ENCODE assay signal across 8 cellular contexts in genomic region chr17:7405413-7405881, GRCh38.
A peak's percentile ranks its signal among the peaks of the same experiment; 100 is the strongest.
DNase-seq lines count a peak whose midpoint lies in the region; ATAC-seq and TF ChIP-seq lines count a peak whose summit lies in the region.

No MANE protein-coding gene starts in this region.

- TF ChIP-seq CTCF in fibroblast of pulmonary artery (IDR thresholded peaks at IDR 0.05; ENCODE audit: low read length, missing control alignments) = no peak

- H3K36me3 ChIP-seq in SK-N-MC (ENCODE audit: insufficient read depth, low read length) = 0 out of 2 replicates have a peak, but pooled peaks cover 5% of the 10 kb centered on the region

- no peak overlapping the region for H3K27ac ChIP-seq in SK-N-MC

- DNase-seq in D341Med (ENCODE audit: low spot score) (peak; percentile 43), SK-N-MC (ENCODE audit: low read depth, low spot score) (no peak), fibroblast of pulmonary artery (ENCODE audit: low read depth) (no peak), putamen (ENCODE audit: low spot score) (peak; percentile 42), HCEC 1CT (no peak), GM19240 (ENCODE audit: insufficient read length, low spot score) (no peak)

- peak overlapping the region; percentile 77 for H3K9ac ChIP-seq in SK-N-MC (ENCODE audit: insufficient read length)

- H3K4me3 ChIP-seq in SK-N-MC (peak overlapping the region; percentile 95), fibroblast of pulmonary artery (replicated peaks; ENCODE audit: low read depth, low read length) (peak overlapping the region; percentile 68)

- ATAC-seq in GM18858 (IDR thresholded peaks at IDR 0.05; ENCODE audit: unreplicated experiment) = no peak
- ATAC-seq in HG02759 (IDR thresholded peaks at IDR 0.05; ENCODE audit: unreplicated experiment) = no peak

- H3K9me3 ChIP-seq in SK-N-MC (ENCODE audit: low read depth, low read length) = no peaks in the 10 kb centered on the region

Comparison
In these comparisons a context has a peak if more than half of its experiments do, and no peak if none do; other contexts are left out.
1. DNase-seq: peak in D341Med (single experiment) and putamen (single experiment); none in SK-N-MC (single experiment), fibroblast of pulmonary artery (single experiment), HCEC 1CT (single experiment) and GM19240 (single experiment).